Comparison of ENCODE assay signal across 12 cellular contexts in the genomic region with DNA sequence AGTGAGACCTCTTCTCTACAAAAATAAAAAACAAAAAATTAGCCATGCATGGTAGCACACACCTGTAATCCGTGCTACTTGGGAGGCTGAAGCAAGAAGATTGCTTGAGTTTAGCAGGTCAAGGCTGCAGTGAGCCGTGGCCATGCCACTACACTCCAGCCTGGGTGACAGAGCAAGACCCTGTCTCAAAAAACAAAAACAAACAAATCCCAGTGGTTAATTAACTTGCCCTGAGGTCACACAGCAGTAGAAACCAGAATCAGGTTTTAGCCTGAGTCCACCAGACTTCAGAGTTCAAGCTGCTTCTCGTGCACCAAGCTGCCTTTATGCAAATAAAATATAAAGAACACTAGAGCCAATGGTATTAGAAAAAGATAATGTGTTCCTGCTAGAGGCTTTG.
DNase-seq lines count a peak whose midpoint lies in the region; ATAC-seq and FAIRE-seq lines count a peak whose summit lies in the region.
"Had no signal": no experiment of that assay in that cellular context is flagged by ENCODE, and none has a peak within 500 bp of the region (broad histone marks: within the 10 kb centered on the region; RNA-seq: fewer than 3 reads in every experiment).

No MANE protein-coding gene starts in this region.

- no peak overlapping the region for H3K4me3 Mint-ChIP-seq in T-helper 2 cell treated with Interferon-gamma antibody and Interleukin-4, amounts not matched to agents 5 μg/mL and 100 μg/mL, for 36 hours
- no peak overlapping the region for H3K4me3 Mint-ChIP-seq in stimulated activated naive B cell treated with anti-CD40 and anti-IgM and Interleukin-4, amounts not matched to agents 10 μg/mL and 1 μg/mL and 100 μg/mL, for 72 hours
- H3K4me3 Mint-ChIP-seq: memory B cell had no signal

- H3K4me1 Mint-ChIP-seq in T-helper 2 cell treated with Interferon-gamma antibody and Interleukin-4, amounts not matched to agents 5 μg/mL and 100 μg/mL, for 36 hours (ENCODE audit: low read depth), result no peaks in the 10 kb centered on the region
- peaks cover 0 to 1% of the 10 kb centered on the region in 2 donors for H3K4me1 Mint-ChIP-seq in stimulated activated naive B cell treated with anti-CD40 and anti-IgM and Interleukin-4, amounts not matched to agents 10 μg/mL and 1 μg/mL and 100 μg/mL, for 72 hours

- H3K27me3 Mint-ChIP-seq in T-helper 2 cell treated with Interferon-gamma antibody and Interleukin-4, amounts not matched to agents 5 μg/mL and 100 μg/mL, for 36 hours (ENCODE audit: low read depth), result no peaks in the 10 kb centered on the region
- peaks cover 6% of the 10 kb centered on the region in 2 donors for H3K27me3 Mint-ChIP-seq in stimulated activated naive B cell treated with anti-CD40 and anti-IgM and Interleukin-4, amounts not matched to agents 10 μg/mL and 1 μg/mL and 100 μg/mL, for 72 hours

- H3K27ac Mint-ChIP-seq in T-helper 2 cell treated with Interferon-gamma antibody and Interleukin-4, amounts not matched to agents 5 μg/mL and 100 μg/mL, for 36 hours, result no peak overlapping the region
- no peak overlapping the region for H3K27ac Mint-ChIP-seq in stimulated activated naive B cell treated with anti-CD40 and anti-IgM and Interleukin-4, amounts not matched to agents 10 μg/mL and 1 μg/mL and 100 μg/mL, for 72 hours
- H3K27ac Mint-ChIP-seq: memory B cell had no signal

- no peaks in the 10 kb centered on the region for H3K9me3 Mint-ChIP-seq in T-helper 2 cell treated with Interferon-gamma antibody and Interleukin-4, amounts not matched to agents 5 μg/mL and 100 μg/mL, for 36 hours
- H3K9me3 Mint-ChIP-seq in stimulated activated naive B cell treated with anti-CD40 and anti-IgM and Interleukin-4, amounts not matched to agents 10 μg/mL and 1 μg/mL and 100 μg/mL, for 72 hours, result peaks cover 6 to 7% of the 10 kb centered on the region in 2 donors

- ATAC-seq in GM21786 (IDR thresholded peaks at IDR 0.05; ENCODE audit: unreplicated experiment), result peak; percentile 82
- peak; percentile 91 for ATAC-seq in HG03175 (IDR thresholded peaks at IDR 0.05; ENCODE audit: unreplicated experiment)
- ATAC-seq in stimulated activated naive B cell treated with anti-CD40 and anti-IgM and Interleukin-4, amounts not matched to agents 10 μg/mL and 1 μg/mL and 100 μg/mL, for 72 hours (replicated peaks), result no peak

- peak; percentile 44 for DNase-seq in GM19239 (ENCODE audit: insufficient read length, low spot score)
- DNase-seq in renal cortical epithelial cell (ENCODE audit: low read depth), result peak; percentile 80
- no peak for DNase-seq in T-helper 2 cell treated with Interferon-gamma antibody and Interleukin-4, amounts not matched to agents 5 μg/mL and 100 μg/mL, for 36 hours (ENCODE audit: low spot score)
- no peak for DNase-seq in putamen (ENCODE audit: low spot score)
- no peak for DNase-seq in activated effector memory CD4-positive, alpha-beta T cell treated with anti-CD3 and anti-CD28 coated beads, Interleukin-2, amount 50 U/mL, for 16 hours
- DNase-seq in stimulated activated naive B cell treated with anti-CD40 and anti-IgM and Interleukin-4, amounts not matched to agents 10 μg/mL and 1 μg/mL and 100 μg/mL, for 72 hours, result no peak
- DNase-seq: DND-41, MG63, NCI-H2171 had no signal

- H3K36me3 Mint-ChIP-seq in T-helper 2 cell treated with Interferon-gamma antibody and Interleukin-4, amounts not matched to agents 5 μg/mL and 100 μg/mL, for 36 hours (ENCODE audit: low read depth), result no peaks in the 10 kb centered on the region
- H3K36me3 Mint-ChIP-seq in stimulated activated naive B cell treated with anti-CD40 and anti-IgM and Interleukin-4, amounts not matched to agents 10 μg/mL and 1 μg/mL and 100 μg/mL, for 72 hours, result no peaks in the 10 kb centered on the region
- H3K36me3 Mint-ChIP-seq: memory B cell had no signal

- FAIRE-seq in GM19239 (lab: Jason Lieb, UNC), result peak; percentile 81

Comparison
In these comparisons a context has a peak if more than half of its experiments do, and no peak if none do; other contexts are left out.
1. DNase-seq: peak in GM19239 (single experiment) and renal cortical epithelial cell (single experiment); none in T-helper 2 cell treated with Interferon-gamma antibody and Interleukin-4, amounts not matched to agents 5 μg/mL and 100 μg/mL, for 36 hours (single experiment), putamen (single experiment), activated effector memory CD4-positive, alpha-beta T cell treated with anti-CD3 and anti-CD28 coated beads, Interleukin-2, amount 50 U/mL, for 16 hours (single experiment) and stimulated activated naive B cell treated with anti-CD40 and anti-IgM and Interleukin-4, amounts not matched to agents 10 μg/mL and 1 μg/mL and 100 μg/mL, for 72 hours (single experiment).
2. ATAC-seq: peak in GM21786 (single experiment) and HG03175 (single experiment); none in stimulated activated naive B cell treated with anti-CD40 and anti-IgM and Interleukin-4, amounts not matched to agents 10 μg/mL and 1 μg/mL and 100 μg/mL, for 72 hours (0 of 2).